Comparison of ENCODE assay signal across 12 cellular contexts in the genomic region with DNA sequence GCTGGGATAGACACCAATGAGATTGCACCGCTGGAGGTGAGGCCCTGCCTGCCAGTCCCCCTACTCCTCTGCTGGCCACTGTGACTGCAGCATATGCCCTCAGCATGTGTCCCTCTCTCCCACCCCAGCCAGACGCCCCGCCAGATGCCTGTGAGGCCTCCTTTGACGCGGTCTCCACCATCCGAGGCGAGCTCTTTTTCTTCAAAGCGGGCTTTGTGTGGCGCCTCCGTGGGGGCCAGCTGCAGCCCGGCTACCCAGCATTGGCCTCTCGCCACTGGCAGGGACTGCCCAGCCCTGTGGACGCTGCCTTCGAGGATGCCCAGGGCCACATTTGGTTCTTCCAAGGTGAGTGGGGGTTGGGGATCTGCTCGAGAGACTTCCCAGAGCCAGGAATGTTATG. TPM values are rescaled to one million over a fixed set of nuclear protein-coding genes. Genes with fewer than 3 reads are reported as not detected.
DNase-seq lines count a peak whose midpoint lies in the region; ATAC-seq, FAIRE-seq and TF ChIP-seq lines count a peak whose summit lies in the region.
"Had no signal": no experiment of that assay in that cellular context is flagged by ENCODE, and none has a peak within 500 bp of the region (broad histone marks: within the 10 kb centered on the region; RNA-seq: fewer than 3 reads in every experiment).

No MANE protein-coding gene starts in this region.

- DNase-seq in RWPE1 (ENCODE audit: low spot score) (no peak), frontal cortex (ENCODE audit: low spot score in 2 of 2) (peak; percentile 69 to 81), sciatic nerve (ENCODE audit: low spot score) (no peak), HEK293T (ENCODE audit: extremely low spot score) (no peak), D721Med (ENCODE audit: insufficient read length, low spot score) (no peak), NCI-H2029 treated with DMSO at 0.1 percent for 48 hours (lab: John Stamatoyannopoulos, UW) (no peak)
- DNase-seq: activated CD4-positive, alpha-beta memory T cell treated with anti-CD3 and anti-CD28 coated beads, Interleukin-2, amount 10 ng/mL, durations not matched to agents 7 days and 5 days; activated gamma-delta T cell treated with Interleukin-2 at 50 U/mL for 16 hours; CD8-positive, alpha-beta T cell; OCI-M1 had no signal

- TF ChIP-seq CTCF in RWPE1 (conservative IDR thresholded peaks at IDR 0.05; ENCODE audit: low read depth) (no peak), D721Med (IDR thresholded peaks at IDR 0.05; ENCODE audit: insufficient read depth, missing control alignments) (no peak)

- ATAC-seq in sciatic nerve = peak; percentile 5
- ATAC-seq: CD8-positive, alpha-beta T cell had no signal

- peak overlapping the region; percentile 81 for H3K27ac ChIP-seq in RWPE1

- CTCF ChIA-PET in RWPE1 (lab: Yijun Ruan, JAX) = interaction anchor here (0.8 kb wide), 1 partner anchor 69 kb away, joined by 3 read pairs; no protein-coding TSS in a partner anchor
- CTCF ChIA-PET in HEK293T (lab: Yijun Ruan, JAX) = interaction anchor here (1.1 kb wide), 1 partner anchor 69 kb away, joined by 3 read pairs; no protein-coding TSS in a partner anchor

- POLR2A ChIA-PET in RWPE1 (lab: Yijun Ruan, JAX; ENCODE audit: low non-redundant PET) = no interaction called here
- POLR2A ChIA-PET in HEK293T (lab: Yijun Ruan, JAX) = interaction anchor here (1.0 kb wide), 1 partner anchor 64 kb away, joined by 3 read pairs; no protein-coding TSS in a partner anchor

- FAIRE-seq in frontal cortex (lab: Jason Lieb, UNC) = no peak
- no peak for FAIRE-seq in D721Med (lab: Jason Lieb, UNC)

- intact Hi-C loops in sciatic nerve (cut with DNase I) = no loop called here

TF ChIP-seq in HEK293T, 16 proteins besides CTCF, POLR2A, EP300 and RAD21:
- TF ChIP-seq BHLHE40 (IDR thresholded peaks at IDR 0.05; ENCODE audit: borderline replicate concordance) (no peak), FOXK2 (IDR thresholded peaks at IDR 0.05) (no peak), ARNT (IDR thresholded peaks at IDR 0.05) (no peak), HDGF (IDR thresholded peaks at IDR 0.05; ENCODE audit: borderline replicate concordance) (no peak), SUZ12 (IDR thresholded peaks at IDR 0.05) (no peak), FOXA1 (IDR thresholded peaks at IDR 0.05) (no peak), L3MBTL2 (conservative IDR thresholded peaks at IDR 0.05) (no peak), LEF1 (IDR thresholded peaks at IDR 0.05; ENCODE audit: borderline replicate concordance) (no peak), NFRKB (IDR thresholded peaks at IDR 0.05) (no peak), CTBP1 (IDR thresholded peaks at IDR 0.05; ENCODE audit: borderline replicate concordance) (no peak), SP1 (IDR thresholded peaks at IDR 0.05) (no peak), TARDBP (IDR thresholded peaks at IDR 0.05) (no peak), ELF4 (IDR thresholded peaks at IDR 0.05) (no peak), FOXM1 (IDR thresholded peaks at IDR 0.05; ENCODE audit: borderline replicate concordance) (no peak)

RNA-seq across cellular contexts. Expression of a gene that starts 5.7 kb away (rescaled TPM):
- total RNA-seq in frontal cortex (25.7 TPM), sciatic nerve (56.2 TPM)

RNA-seq across cellular contexts. Expression of a gene that starts 8.4 kb away (rescaled TPM):
- total RNA-seq in frontal cortex (18.8 TPM), sciatic nerve (3.9 TPM)

RNA-seq across cellular contexts. Expression of a gene that starts 13.3 kb away (rescaled TPM):
- total RNA-seq in frontal cortex (5.3 TPM), sciatic nerve (32.5 TPM)

RNA-seq across cellular contexts. Expression of a gene that starts 18.3 kb away (rescaled TPM):
- total RNA-seq in frontal cortex (not detected), sciatic nerve (0.49 TPM)
- total RNA-seq: cardiac septum, mesenteric fat pad had no signal

RNA-seq across cellular contexts. Expression of a gene that starts 26.8 kb away (rescaled TPM):
- not detected for total RNA-seq in frontal cortex
- total RNA-seq in sciatic nerve = not detected
- total RNA-seq: activated CD4-positive, alpha-beta memory T cell treated with anti-CD3 and anti-CD28 coated beads, Interleukin-2, amount 10 ng/mL, durations not matched to agents 7 days and 5 days; mesenteric fat pad had no signal

Comparison
In these comparisons a context has a peak if more than half of its experiments do, and no peak if none do; other contexts are left out.
1. DNase-seq: peak in frontal cortex (2 of 2); none in RWPE1 (single experiment), sciatic nerve (single experiment), HEK293T (single experiment), D721Med (single experiment) and NCI-H2029 treated with DMSO at 0.1 percent for 48 hours (single experiment).